In genomic region chr10:130455111-130455695, GRCh38 we compare ENCODE assay signal across 21 cellular contexts.
DNase-seq lines count a peak whose midpoint lies in the region; ATAC-seq and TF ChIP-seq lines count a peak whose summit lies in the region.
"Had no signal": no experiment of that assay in that cellular context is flagged by ENCODE, and none has a peak within 500 bp of the region (broad histone marks: within the 10 kb centered on the region; RNA-seq: fewer than 3 reads in every experiment).

No MANE protein-coding gene starts in this region.

- no peak overlapping the region for H3T11ph ChIP-seq in H9 (ENCODE audit: low read length)

- H2BK5ac ChIP-seq in H9 (ENCODE audit: insufficient read length, low read length): no peak overlapping the region
- no peak overlapping the region for H2BK5ac ChIP-seq in mesendoderm (ENCODE audit: low read length)

- H3K9me3 ChIP-seq in H9 (ENCODE audit: control insufficient read depth, low read depth, low read length) (no peaks in the 10 kb centered on the region), esophagus muscularis mucosa (no peaks in the 10 kb centered on the region)
- H3K9me3 ChIP-seq: BLaER1, HAP-1 had no signal

- no peak for TF ChIP-seq EP300 in esophagus muscularis mucosa (IDR thresholded peaks at IDR 0.05)

- H3K36me3 Mint-ChIP-seq in activated CD8-positive, alpha-beta memory T cell treated with anti-CD3 and anti-CD28 coated beads, Interleukin-2, amount 10 ng/mL, durations not matched to agents 7 days and 5 days: no peaks in the 10 kb centered on the region
- H3K36me3 Mint-ChIP-seq in H9 (ENCODE audit: insufficient read depth in 1 of 3, low read depth in 3 of 3): no peaks in the 10 kb centered on the region; a peak in 2 of 7 replicates
- no peaks in the 10 kb centered on the region for H3K36me3 Mint-ChIP-seq in osteocyte (ENCODE audit: unreplicated experiment)
- H3K36me3 Mint-ChIP-seq: CD8-positive, alpha-beta memory T cell had no signal

- no peaks in the 10 kb centered on the region for H3K4me1 Mint-ChIP-seq in activated CD8-positive, alpha-beta memory T cell treated with anti-CD3 and anti-CD28 coated beads, Interleukin-2, amount 10 ng/mL, durations not matched to agents 7 days and 5 days
- H3K4me1 Mint-ChIP-seq in H9 (no peaks in the 10 kb centered on the region), osteocyte (ENCODE audit: unreplicated experiment) (no peaks in the 10 kb centered on the region)
- H3K4me1 Mint-ChIP-seq: B cell; CD8-positive, alpha-beta memory T cell; GM23338 had no signal

- H3K4me1 ChIP-seq in H9 (ENCODE audit: insufficient read depth, low read length) (no peaks in the 10 kb centered on the region), esophagus muscularis mucosa (no peaks in the 10 kb centered on the region), mesendoderm (ENCODE audit: control insufficient read depth, low read depth, low read length) (no peaks in the 10 kb centered on the region)
- H3K4me1 ChIP-seq: HAP-1 had no signal

- H3K56ac ChIP-seq in H9 (ENCODE audit: insufficient read length, low read depth, low read length) (no peak overlapping the region), mesendoderm (ENCODE audit: low read length) (no peak overlapping the region)

- H2BK20ac ChIP-seq in H9 (ENCODE audit: low read depth, low read length, poor library complexity, severe bottlenecking): no peak overlapping the region

- no peaks in the 10 kb centered on the region for H3K27me3 Mint-ChIP-seq in activated CD8-positive, alpha-beta memory T cell treated with anti-CD3 and anti-CD28 coated beads, Interleukin-2, amount 10 ng/mL, durations not matched to agents 7 days and 5 days
- peaks cover 21% of the 10 kb centered on the region for H3K27me3 Mint-ChIP-seq in H9 (ENCODE audit: low read depth)
- H3K27me3 Mint-ChIP-seq in osteocyte (ENCODE audit: unreplicated experiment): no peaks in the 10 kb centered on the region

- intact Hi-C loops in esophagus muscularis mucosa (cut with DNase I): no loop called here

- H2BK15ac ChIP-seq in H9 (ENCODE audit: low read depth, low read length): no peak overlapping the region
- no peak overlapping the region for H2BK15ac ChIP-seq in mesendoderm (replicated peaks; ENCODE audit: low read depth)

- H3K27me3 ChIP-seq in H9 (ENCODE audit: insufficient read depth, low read length) (no peaks in the 10 kb centered on the region), esophagus muscularis mucosa (peaks cover 0 to 43% (median 0%) of the 10 kb centered on the region in 4 donors), mesendoderm (ENCODE audit: insufficient read depth, low read length, poor library complexity) (no peaks in the 10 kb centered on the region)
- H3K27me3 ChIP-seq: BLaER1 had no signal

- no peaks in the 10 kb centered on the region for H3K79me2 ChIP-seq in H9 (ENCODE audit: insufficient read depth, low read length)
- no peaks in the 10 kb centered on the region for H3K79me2 ChIP-seq in mesendoderm (ENCODE audit: control insufficient read depth, insufficient read depth, low read length)

- H3K4ac ChIP-seq in H9 (ENCODE audit: low read depth, low read length) (no peak overlapping the region), mesendoderm (ENCODE audit: low read depth, low read length) (no peak overlapping the region)

- no peak overlapping the region for H3K23ac ChIP-seq in H9 (ENCODE audit: insufficient read length, low read depth, low read length)
- no peak overlapping the region for H3K23ac ChIP-seq in mesendoderm (ENCODE audit: low read length)

- H3K27ac ChIP-seq in H9 (ENCODE audit: insufficient read length, low read depth, low read length) (no peak overlapping the region), esophagus muscularis mucosa (replicated peaks in 1 of 4) (no peak overlapping the region), mesendoderm (ENCODE audit: low read depth, low read length) (no peak overlapping the region)
- H3K27ac ChIP-seq: 22Rv1, BLaER1, C4-2B had no signal

- ATAC-seq in activated CD8-positive, alpha-beta memory T cell treated with anti-CD3 and anti-CD28 coated beads, Interleukin-2, amount 10 ng/mL, durations not matched to agents 7 days and 5 days: no peak
- ATAC-seq: GM23338 had no signal

- H4K91ac ChIP-seq in H9 (ENCODE audit: insufficient read length, low read depth, low read length): no peak overlapping the region

- H3K14ac ChIP-seq in H9 (ENCODE audit: insufficient read depth, low read length): no peak overlapping the region

- CTCF ChIA-PET in activated CD8-positive, alpha-beta memory T cell treated with anti-CD3 and anti-CD28 coated beads, Interleukin-2, amount 10 ng/mL, durations not matched to agents 7 days and 5 days (lab: Charles Lee): no interaction called here

- WGBS in H9 (ENCODE audit: extremely low coverage, insufficient read length, low lambda C conversion rate): no CpG with 5 or more reads among the region's 9 CpGs
- 82% methylated on average over 9 of the region's 9 CpGs for WGBS in esophagus muscularis mucosa
- no CpG with 5 or more reads among the region's 9 CpGs for WGBS in mesendoderm (ENCODE audit: extremely low coverage, insufficient coverage, low lambda C conversion rate)

- no peak overlapping the region for H3K9ac ChIP-seq in H9 (ENCODE audit: extremely low read depth, insufficient read length, low read length)
- H3K9ac ChIP-seq in mesendoderm (ENCODE audit: low read length): no peak overlapping the region
- H3K9ac ChIP-seq: BLaER1 had no signal

- H3K36me3 ChIP-seq in esophagus muscularis mucosa: no peaks in the 10 kb centered on the region
- no peaks in the 10 kb centered on the region for H3K36me3 ChIP-seq in mesendoderm (ENCODE audit: control insufficient read depth, insufficient read depth, low read length)
- H3K36me3 ChIP-seq: BLaER1, HAP-1 had no signal

- no peak overlapping the region for H3K27ac Mint-ChIP-seq in activated CD8-positive, alpha-beta memory T cell treated with anti-CD3 and anti-CD28 coated beads, Interleukin-2, amount 10 ng/mL, durations not matched to agents 7 days and 5 days
- H3K27ac Mint-ChIP-seq in H9: no peak overlapping the region
- H3K27ac Mint-ChIP-seq in osteocyte (ENCODE audit: unreplicated experiment): no peak overlapping the region
- H3K27ac Mint-ChIP-seq: B cell; CD4-positive, alpha-beta T cell; CD8-positive, alpha-beta memory T cell; GM23338; HFFc6 had no signal

- H3K4me2 ChIP-seq in H9 (ENCODE audit: insufficient read depth, insufficient read length, low read length) (no peak overlapping the region), mesendoderm (ENCODE audit: low read length) (no peak overlapping the region)
- H3K4me2 ChIP-seq: BLaER1, GM23338 had no signal

- H3K4me3 ChIP-seq in esophagus muscularis mucosa: no peak overlapping the region
- H3K4me3 ChIP-seq in mesendoderm (ENCODE audit: low read length): no peak overlapping the region
- H3K4me3 ChIP-seq: BLaER1, GM23338, HAP-1 had no signal

- no peak for TF ChIP-seq CTCF in H9 (conservative IDR thresholded peaks at IDR 0.05)
- TF ChIP-seq CTCF in esophagus muscularis mucosa (IDR thresholded peaks at IDR 0.05): no peak
- no peak for TF ChIP-seq CTCF in osteocyte (IDR thresholded peaks at IDR 0.05)

- H4K5ac ChIP-seq in H9 (ENCODE audit: insufficient read length, low read depth, low read length) (no peak overlapping the region), mesendoderm (ENCODE audit: low read length) (no peak overlapping the region)

- DNase-seq in activated CD8-positive, alpha-beta memory T cell treated with anti-CD3 and anti-CD28 coated beads, Interleukin-2, amount 10 ng/mL, durations not matched to agents 7 days and 5 days: peak; percentile 18
- DNase-seq in activated CD8-positive, alpha-beta memory T cell treated with anti-CD3 and anti-CD28 coated beads for 24 hours: no peak
- DNase-seq in H9: peak; percentile 10
- peak; percentile 60 for DNase-seq in esophagus muscularis mucosa (ENCODE audit: extremely low spot score)
- DNase-seq in osteocyte (ENCODE audit: extremely low spot score, unreplicated experiment): peak; percentile 64
- no peak for DNase-seq in SHP77 treated with DMSO at 0.1 percent for 48 hours (lab: John Stamatoyannopoulos, UW)
- no peak for DNase-seq in NCI-H526 treated with DMSO at 0.1 percent for 48 hours (lab: John Stamatoyannopoulos, UW)
- DNase-seq in mesendoderm: no peak
- DNase-seq: CD4-positive, alpha-beta T cell; CD8-positive, alpha-beta memory T cell; DMS 273 treated with DMSO at 0.1 percent for 48 hours; DMS79; EL; GDM1; HFFc6 had no signal

- H3K79me1 ChIP-seq in H9 (ENCODE audit: insufficient read depth, low read depth, low read length, poor library complexity, severe bottlenecking): no peaks in the 10 kb centered on the region
- no peaks in the 10 kb centered on the region for H3K79me1 ChIP-seq in mesendoderm (ENCODE audit: low read length)

- no peaks in the 10 kb centered on the region for H3K23me2 ChIP-seq in H9 (ENCODE audit: insufficient read length, low read depth, low read length, poor library complexity, severe bottlenecking)

- no peak overlapping the region for H2BK120ac ChIP-seq in H9 (ENCODE audit: low read depth, low read length, poor library complexity, severe bottlenecking)
- H2BK120ac ChIP-seq in mesendoderm (ENCODE audit: low read depth, low read length): no peak overlapping the region

- no peak overlapping the region for H2AFZ ChIP-seq in H9 (ENCODE audit: low read length)
- H2AFZ ChIP-seq: GM23338 had no signal

- H2AK5ac ChIP-seq in H9 (ENCODE audit: insufficient read length, low read length) (no peak overlapping the region), mesendoderm (ENCODE audit: low read length) (no peak overlapping the region)

- H2BK12ac ChIP-seq in H9 (ENCODE audit: insufficient read length, low read depth, low read length): no peak overlapping the region

- no peak for TF ChIP-seq POLR2A in esophagus muscularis mucosa (IDR thresholded peaks at IDR 0.05; ENCODE audit: low read depth)

- H4K8ac ChIP-seq in H9 (replicated peaks; ENCODE audit: insufficient read length, low read depth, low read length) (no peak overlapping the region), mesendoderm (ENCODE audit: low read depth, low read length) (no peak overlapping the region)

- no peaks in the 10 kb centered on the region for H4K20me1 ChIP-seq in H9 (ENCODE audit: control insufficient read depth, insufficient read depth, insufficient read length)
- H4K20me1 ChIP-seq: BLaER1 had no signal

- H3K18ac ChIP-seq in H9 (ENCODE audit: insufficient read length, low read depth, low read length) (no peak overlapping the region), mesendoderm (ENCODE audit: low read length) (no peak overlapping the region)

- H3K9me3 Mint-ChIP-seq in activated CD8-positive, alpha-beta memory T cell treated with anti-CD3 and anti-CD28 coated beads, Interleukin-2, amount 10 ng/mL, durations not matched to agents 7 days and 5 days (ENCODE audit: low read depth): no peaks in the 10 kb centered on the region
- H3K9me3 Mint-ChIP-seq in H9 (peaks cover 2 to 6% of the 10 kb centered on the region in 2 experiments; a peak in 2 of 5 replicates), osteocyte (ENCODE audit: unreplicated experiment) (peaks cover 42% of the 10 kb centered on the region)
- H3K9me3 Mint-ChIP-seq: CD4-positive, alpha-beta T cell had no signal

- no peak overlapping the region for H3K4me3 Mint-ChIP-seq in activated CD8-positive, alpha-beta memory T cell treated with anti-CD3 and anti-CD28 coated beads, Interleukin-2, amount 10 ng/mL, durations not matched to agents 7 days and 5 days
- no peak overlapping the region for H3K4me3 Mint-ChIP-seq in H9
- H3K4me3 Mint-ChIP-seq in osteocyte (ENCODE audit: unreplicated experiment): no peak overlapping the region
- H3K4me3 Mint-ChIP-seq: B cell; CD4-positive, alpha-beta T cell; CD8-positive, alpha-beta memory T cell; GM23338; HFFc6 had no signal

Comparison
In these comparisons a context has a peak if more than half of its experiments do, and no peak if none do; other contexts are left out.
1. DNase-seq: peak in activated CD8-positive, alpha-beta memory T cell treated with anti-CD3 and anti-CD28 coated beads, Interleukin-2, amount 10 ng/mL, durations not matched to agents 7 days and 5 days (single experiment), H9 (single experiment), esophagus muscularis mucosa (single experiment) and osteocyte (single experiment); none in activated CD8-positive, alpha-beta memory T cell treated with anti-CD3 and anti-CD28 coated beads for 24 hours (single experiment), SHP77 treated with DMSO at 0.1 percent for 48 hours (single experiment), NCI-H526 treated with DMSO at 0.1 percent for 48 hours (single experiment) and mesendoderm (single experiment).